In the genomic region with DNA sequence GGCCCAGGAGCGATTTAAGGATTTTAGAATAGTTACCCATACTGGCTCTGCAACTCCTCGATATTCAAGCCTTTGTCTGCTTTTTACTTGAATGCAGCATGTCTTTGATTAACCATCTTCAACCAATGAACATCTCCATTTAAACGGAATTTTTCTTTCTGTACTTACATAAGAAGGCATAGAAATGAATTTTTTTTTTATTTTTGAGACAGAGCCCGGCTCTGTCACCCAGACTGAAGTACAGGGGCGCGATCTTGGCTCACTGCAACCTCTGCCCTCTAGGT, we compare ENCODE assay signal across 8 cellular contexts. TPM values are rescaled to one million over a fixed set of nuclear protein-coding genes. Genes with fewer than 3 reads are reported as not detected.
DNase-seq lines count a peak whose midpoint lies in the region; ATAC-seq and TF ChIP-seq lines count a peak whose summit lies in the region.

No MANE protein-coding gene starts in this region.

- no peaks in the 10 kb centered on the region for H3K27me3 Mint-ChIP-seq in T-cell

- TF ChIP-seq CTCF in GM06990 (IDR thresholded peaks at IDR 0.05; ENCODE audit: insufficient read depth, low read length, poor library complexity, severe bottlenecking): no peak
- no peak for TF ChIP-seq CTCF in fibroblast of mammary gland (conservative IDR thresholded peaks at IDR 0.05; ENCODE audit: control insufficient read depth, insufficient read depth, low read depth, low read length)
- no peak for TF ChIP-seq CTCF in psoas muscle (IDR thresholded peaks at IDR 0.05)

- no peaks in the 10 kb centered on the region for H3K27me3 ChIP-seq in GM06990 (replicated peaks; ENCODE audit: control insufficient read depth, insufficient read depth, low read length)
- no peaks in the 10 kb centered on the region for H3K27me3 ChIP-seq in psoas muscle (ENCODE audit: insufficient read depth in 3 of 3, low read length in 2 of 3)

- H3K27ac ChIP-seq in psoas muscle: peak overlapping the region; percentile 94

- H3K36me3 Mint-ChIP-seq in T-cell: peaks cover 19% of the 10 kb centered on the region

- CTCF ChIA-PET in T-cell (lab: Charles Lee): interaction anchor here (0.6 to 1.5 kb wide), 5 partner anchors 22 to 1612 kb away, joined by 3 to 6 read pairs (median 4); no protein-coding TSS in a partner anchor

- DNase-seq in GM06990 (ENCODE audit: extremely low read depth, insufficient read length) (no peak), T-cell (no peak), fibroblast of mammary gland (ENCODE audit: low read depth) (no peak), psoas muscle (no peak), NCI-H1436 treated with DMSO at 0.1 percent for 48 hours (lab: John Stamatoyannopoulos, UW) (no peak), DMS 273 (lab: John Stamatoyannopoulos, UW; ENCODE audit: unreplicated experiment) (no peak), NCI-H774 (lab: John Stamatoyannopoulos, UW) (no peak)

- peaks cover 2 to 3% (median 3%) of the 10 kb centered on the region in 3 donors for H3K9me3 Mint-ChIP-seq in T-cell

- H3K4me3 ChIP-seq in GM06990 (replicated peaks; ENCODE audit: low read depth, low read length): peak overlapping the region; percentile 90
- peak overlapping the region; percentile 97 for H3K4me3 ChIP-seq in fibroblast of mammary gland (ENCODE audit: control insufficient read depth, low read depth, low read length)
- peak overlapping the region; percentile 72 for H3K4me3 ChIP-seq in psoas muscle

- H3K27ac Mint-ChIP-seq in T-cell: peak overlapping the region; percentile 100

- H3K4me3 Mint-ChIP-seq in T-cell: peak overlapping the region; percentile 86 to 97 (median 94)

- POLR2A ChIA-PET in T-cell (lab: Charles Lee): interaction anchor here (0.5 to 0.7 kb wide), 3 partner anchors 174 to 312 kb away, joined by 3 read pairs; no protein-coding TSS in a partner anchor

- WGBS in psoas muscle, 3 donors: 38 to 52% (median 40%) methylated on average over 6 of the region's 6 CpGs

- peaks cover 29% of the 10 kb centered on the region for H3K4me1 ChIP-seq in psoas muscle

- H3K36me3 ChIP-seq in GM06990 (ENCODE audit: control insufficient read depth, insufficient read depth, low read length) (no peaks in the 10 kb centered on the region), psoas muscle (ENCODE audit: insufficient read depth in 1 of 2, low read depth in 1 of 2) (peaks cover 0 to 15% of the 10 kb centered on the region in 2 donors)

- no peak for ATAC-seq in T-cell (replicated peaks in 1 of 4)
- no peak for ATAC-seq in psoas muscle
- ATAC-seq in HG03354 (IDR thresholded peaks at IDR 0.05; ENCODE audit: poor library complexity, severe bottlenecking, unreplicated experiment): no peak

- intact Hi-C loops in psoas muscle (cut with DNase I): loop anchor here (5.0 to 10.0 kb wide), 2 partner anchors 1588 to 1611 kb away; partner anchors contain the start of gene RGMB (in 1 of the 2)

- H3K4me1 Mint-ChIP-seq in T-cell: peaks cover 40 to 50% (median 43%) of the 10 kb centered on the region in 3 donors

- H3K9me3 ChIP-seq in psoas muscle: no peaks in the 10 kb centered on the region

RNA-seq across cellular contexts. Expression of gene RIOK2, which starts 0.8 kb away (rescaled TPM):
- total RNA-seq in T-cell (10 to 100 TPM; 22.5 to 31.9 (median 25.1) TPM), psoas muscle (10 to 100 TPM; 17.4 to 30.4 (median 21.0) TPM)
- 10 to 100 TPM; 10.5 to 19.8 (median 13.3) TPM for polyA plus RNA-seq in psoas muscle

RNA-seq across cellular contexts. Expression of gene LIX1, which starts 41.5 kb away (rescaled TPM):
- total RNA-seq in T-cell: not detected
- not detected for total RNA-seq in psoas muscle
- under 1 TPM in 2 of 3 donors, not detected in 1; under 0.01 to 0.03 TPM for polyA plus RNA-seq in psoas muscle
